Comparison of ENCODE assay signal across 1 cellular context in genomic region chr1:11563560-11564069, GRCh38.
TF ChIP-seq lines count a peak whose summit lies in the region.

No MANE protein-coding gene starts in this region.

TF ChIP-seq in K562, 482 proteins besides CTCF, POLR2A, EP300 and RAD21 (continued from another document):
- no peak for TF ChIP-seq CUX1 (CRISPR knock-in tag; IDR thresholded peaks at IDR 0.05)
- TF ChIP-seq CTBP1 (IDR thresholded peaks at IDR 0.05; ENCODE audit: borderline replicate concordance), result peak; percentile 60; the same call in 1 of the 2 replicates
- no peak for TF ChIP-seq TRIM24 (IDR thresholded peaks at IDR 0.05)
- no peak for TF ChIP-seq NCOA2 (IDR thresholded peaks at IDR 0.05; ENCODE audit: partially characterized antibody in 2 of 2)
- TF ChIP-seq, protein P1, sequence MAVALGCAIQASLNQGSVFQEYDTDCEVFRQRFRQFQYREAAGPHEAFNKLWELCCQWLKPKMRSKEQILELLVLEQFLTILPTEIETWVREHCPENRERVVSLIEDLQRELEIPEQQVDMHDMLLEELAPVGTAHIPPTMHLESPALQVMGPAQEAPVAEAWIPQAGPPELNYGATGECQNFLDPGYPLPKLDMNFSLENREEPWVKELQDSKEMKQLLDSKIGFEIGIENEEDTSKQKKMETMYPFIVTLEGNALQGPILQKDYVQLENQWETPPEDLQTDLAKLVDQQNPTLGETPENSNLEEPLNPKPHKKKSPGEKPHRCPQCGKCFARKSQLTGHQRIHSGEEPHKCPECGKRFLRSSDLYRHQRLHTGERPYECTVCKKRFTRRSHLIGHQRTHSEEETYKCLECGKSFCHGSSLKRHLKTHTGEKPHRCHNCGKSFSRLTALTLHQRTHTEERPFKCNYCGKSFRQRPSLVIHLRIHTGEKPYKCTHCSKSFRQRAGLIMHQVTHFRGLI (CRISPR knock-in tag; IDR thresholded peaks at IDR 0.05), result no peak
- peak; percentile 25; the same call in 1 of the 2 replicates for TF ChIP-seq CBFA2T3 (IDR thresholded peaks at IDR 0.05)
- no peak for TF ChIP-seq PREB (CRISPR knock-in tag; IDR thresholded peaks at IDR 0.05)
- TF ChIP-seq PRMT5 (CRISPR knock-in tag; IDR thresholded peaks at IDR 0.05), result no peak
- peak; percentile 74 for TF ChIP-seq MEIS2 (IDR thresholded peaks at IDR 0.05; ENCODE audit: partially characterized antibody)
- no peak for TF ChIP-seq TCFL5 (CRISPR knock-in tag; conservative IDR thresholded peaks at IDR 0.05)
- TF ChIP-seq TEAD2 (tag; IDR thresholded peaks at IDR 0.05), result no peak
- TF ChIP-seq, protein P2, sequence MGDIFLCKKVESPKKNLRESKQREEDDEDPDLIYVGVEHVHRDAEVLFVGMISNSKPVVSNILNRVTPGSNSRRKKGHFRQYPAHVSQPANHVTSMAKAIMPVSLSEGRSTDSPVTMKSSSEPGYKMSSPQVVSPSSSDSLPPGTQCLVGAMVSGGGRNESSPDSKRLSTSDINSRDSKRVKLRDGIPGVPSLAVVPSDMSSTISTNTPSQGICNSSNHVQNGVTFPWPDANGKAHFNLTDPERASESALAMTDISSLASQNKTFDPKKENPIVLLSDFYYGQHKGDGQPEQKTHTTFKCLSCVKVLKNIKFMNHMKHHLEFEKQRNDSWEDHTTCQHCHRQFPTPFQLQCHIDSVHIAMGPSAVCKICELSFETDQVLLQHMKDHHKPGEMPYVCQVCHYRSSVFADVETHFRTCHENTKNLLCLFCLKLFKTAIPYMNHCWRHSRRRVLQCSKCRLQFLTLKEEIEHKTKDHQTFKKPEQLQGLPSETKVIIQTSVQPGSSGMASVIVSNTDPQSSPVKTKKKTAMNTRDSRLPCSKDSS (IDR thresholded peaks at IDR 0.05; ENCODE audit: low read depth, partially characterized antibody), result no peak
- 0 out of 2 replicates have a peak, but pooled peaks have one; percentile 40 for TF ChIP-seq SMAD4 (CRISPR knock-in tag; conservative IDR thresholded peaks at IDR 0.05)
- no peak for TF ChIP-seq USF1 (CRISPR knock-in tag; IDR thresholded peaks at IDR 0.05)
- no peak for TF ChIP-seq YBX1 (IDR thresholded peaks at IDR 0.05)
- TF ChIP-seq SMARCB1 (IDR thresholded peaks at IDR 0.05; ENCODE audit: insufficient read length, low read depth), result no peak
- TF ChIP-seq NFE2 (IDR thresholded peaks at IDR 0.05; ENCODE audit: low read depth), result no peak
- TF ChIP-seq, protein P3, sequence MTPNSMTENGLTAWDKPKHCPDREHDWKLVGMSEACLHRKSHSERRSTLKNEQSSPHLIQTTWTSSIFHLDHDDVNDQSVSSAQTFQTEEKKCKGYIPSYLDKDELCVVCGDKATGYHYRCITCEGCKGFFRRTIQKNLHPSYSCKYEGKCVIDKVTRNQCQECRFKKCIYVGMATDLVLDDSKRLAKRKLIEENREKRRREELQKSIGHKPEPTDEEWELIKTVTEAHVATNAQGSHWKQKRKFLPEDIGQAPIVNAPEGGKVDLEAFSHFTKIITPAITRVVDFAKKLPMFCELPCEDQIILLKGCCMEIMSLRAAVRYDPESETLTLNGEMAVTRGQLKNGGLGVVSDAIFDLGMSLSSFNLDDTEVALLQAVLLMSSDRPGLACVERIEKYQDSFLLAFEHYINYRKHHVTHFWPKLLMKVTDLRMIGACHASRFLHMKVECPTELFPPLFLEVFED (CRISPR knock-in tag; conservative IDR thresholded peaks at IDR 0.05), result no peak
- TF ChIP-seq ZNF766 (CRISPR knock-in tag; conservative IDR thresholded peaks at IDR 0.05), result peak; percentile 92
- TF ChIP-seq TCF7L2 (IDR thresholded peaks at IDR 0.05; ENCODE audit: low read depth, low read length), result no peak
- TF ChIP-seq, protein P4, sequence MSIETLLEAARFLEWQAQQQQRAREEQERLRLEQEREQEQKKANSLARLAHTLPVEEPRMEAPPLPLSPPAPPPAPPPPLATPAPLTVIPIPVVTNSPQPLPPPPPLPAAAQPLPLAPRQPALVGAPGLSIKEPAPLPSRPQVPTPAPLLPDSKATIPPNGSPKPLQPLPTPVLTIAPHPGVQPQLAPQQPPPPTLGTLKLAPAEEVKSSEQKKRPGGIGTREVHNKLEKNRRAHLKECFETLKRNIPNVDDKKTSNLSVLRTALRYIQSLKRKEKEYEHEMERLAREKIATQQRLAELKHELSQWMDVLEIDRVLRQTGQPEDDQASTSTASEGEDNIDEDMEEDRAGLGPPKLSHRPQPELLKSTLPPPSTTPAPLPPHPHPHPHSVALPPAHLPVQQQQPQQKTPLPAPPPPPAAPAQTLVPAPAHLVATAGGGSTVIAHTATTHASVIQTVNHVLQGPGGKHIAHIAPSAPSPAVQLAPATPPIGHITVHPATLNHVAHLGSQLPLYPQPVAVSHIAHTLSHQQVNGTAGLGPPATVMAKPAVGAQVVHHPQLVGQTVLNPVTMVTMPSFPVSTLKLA (conservative IDR thresholded peaks at IDR 0.05), result no peak
- no peak for TF ChIP-seq SAFB (IDR thresholded peaks at IDR 0.05; ENCODE audit: borderline replicate concordance, low read depth, low read length)
- TF ChIP-seq ZNF41 (CRISPR knock-in tag; conservative IDR thresholded peaks at IDR 0.05), result no peak
- no peak for TF ChIP-seq ELK3 (CRISPR knock-in tag; IDR thresholded peaks at IDR 0.05)
- no peak for TF ChIP-seq MTA2 (IDR thresholded peaks at IDR 0.05; ENCODE audit: low read depth)
- TF ChIP-seq, protein P5, sequence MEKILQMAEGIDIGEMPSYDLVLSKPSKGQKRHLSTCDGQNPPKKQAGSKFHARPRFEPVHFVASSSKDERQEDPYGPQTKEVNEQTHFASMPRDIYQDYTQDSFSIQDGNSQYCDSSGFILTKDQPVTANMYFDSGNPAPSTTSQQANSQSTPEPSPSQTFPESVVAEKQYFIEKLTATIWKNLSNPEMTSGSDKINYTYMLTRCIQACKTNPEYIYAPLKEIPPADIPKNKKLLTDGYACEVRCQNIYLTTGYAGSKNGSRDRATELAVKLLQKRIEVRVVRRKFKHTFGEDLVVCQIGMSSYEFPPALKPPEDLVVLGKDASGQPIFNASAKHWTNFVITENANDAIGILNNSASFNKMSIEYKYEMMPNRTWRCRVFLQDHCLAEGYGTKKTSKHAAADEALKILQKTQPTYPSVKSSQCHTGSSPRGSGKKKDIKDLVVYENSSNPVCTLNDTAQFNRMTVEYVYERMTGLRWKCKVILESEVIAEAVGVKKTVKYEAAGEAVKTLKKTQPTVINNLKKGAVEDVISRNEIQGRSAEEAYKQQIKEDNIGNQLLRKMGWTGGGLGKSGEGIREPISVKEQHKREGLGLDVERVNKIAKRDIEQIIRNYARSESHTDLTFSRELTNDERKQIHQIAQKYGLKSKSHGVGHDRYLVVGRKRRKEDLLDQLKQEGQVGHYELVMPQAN (IDR thresholded peaks at IDR 0.05; ENCODE audit: borderline replicate concordance), result no peak
- TF ChIP-seq NFATC3 (IDR thresholded peaks at IDR 0.05), result no peak
- no peak for TF ChIP-seq XRCC5 (IDR thresholded peaks at IDR 0.05; ENCODE audit: low read depth, low read length)
- TF ChIP-seq PKNOX1 (IDR thresholded peaks at IDR 0.05), result peak; percentile 26; the same call in 1 of the 2 replicates
- no peak for TF ChIP-seq POLR3A (IDR thresholded peaks at IDR 0.05; ENCODE audit: borderline replicate concordance, extremely low read depth, insufficient read depth, insufficient read length)
- no peak for TF ChIP-seq PCBP1 (IDR thresholded peaks at IDR 0.05; ENCODE audit: low read depth, low read length, poor library complexity, severe bottlenecking)
